17 cellular contexts compared by ENCODE assay signal in the genomic region with DNA sequence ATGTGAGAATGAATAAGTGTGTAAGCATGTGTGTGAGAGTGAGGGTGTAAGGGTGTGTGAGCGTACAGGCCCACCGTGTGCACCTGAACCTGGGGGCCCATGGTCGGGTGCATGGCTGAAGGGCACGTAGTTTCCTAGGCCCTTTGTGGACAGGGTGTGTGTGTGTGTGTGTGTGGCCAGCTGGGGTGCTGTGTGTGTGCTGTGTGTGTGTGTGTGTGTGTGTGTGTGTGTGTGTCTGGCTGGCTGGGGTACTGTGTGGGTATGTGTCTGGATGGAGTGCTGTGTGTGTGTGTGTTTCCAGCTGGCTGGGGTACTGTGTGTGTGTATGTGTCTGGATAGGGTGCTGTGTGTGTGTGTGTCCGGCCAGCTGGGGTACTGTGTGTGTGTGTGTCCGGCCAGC. TPM values are rescaled to one million over a fixed set of nuclear protein-coding genes. Genes with fewer than 3 reads are reported as not detected.
"Had no signal": no experiment of that assay in that cellular context is flagged by ENCODE, and none has a peak within 500 bp of the region (broad histone marks: within the 10 kb centered on the region; RNA-seq: fewer than 3 reads in every experiment).

No MANE protein-coding gene starts in this region.

- H3K9me3 Mint-ChIP-seq: activated B cell treated with CpG ODN at 0.5 μM for 24 hours; nephron; stimulated activated naive CD8-positive, alpha-beta T cell treated with anti-CD3 and anti-CD28 coated beads, Interleukin-15, amount 100 ng/mL, for 72 hours had no signal

- ATAC-seq: activated CD8-positive, alpha-beta T cell treated with anti-CD3 and anti-CD28 coated beads, Interleukin-2, amount 10 ng/mL, durations not matched to agents 7 days and 5 days; stimulated activated naive CD8-positive, alpha-beta T cell treated with anti-CD3 and anti-CD28 coated beads, Interleukin-15, amount 100 ng/mL, for 72 hours had no signal

- DNase-seq: activated B cell treated with CpG ODN at 0.5 μM for 24 hours; activated CD4-positive, alpha-beta T cell treated with anti-CD3 and anti-CD28 coated beads for 48 hours; activated CD8-positive, alpha-beta memory T cell treated with anti-CD3 and anti-CD28 coated beads, Interleukin-2, amount 50 U/mL, for 4 hours; activated CD8-positive, alpha-beta T cell treated with anti-CD3 and anti-CD28 coated beads, Interleukin-2, amount 10 ng/mL, durations not matched to agents 7 days and 5 days; activated effector memory CD4-positive, alpha-beta T cell treated with anti-CD3 and anti-CD28 coated beads, Interleukin-2, amount 50 U/mL, for 16 hours; activated T-cell treated with anti-CD3 and anti-CD28 coated beads, Interleukin-2, amount 50 U/mL, for 48 hours; dorsolateral prefrontal cortex; mesendoderm; spleen; stimulated activated naive CD8-positive, alpha-beta T cell treated with anti-CD3 and anti-CD28 coated beads, Interleukin-15, amount 100 ng/mL, for 72 hours had no signal

- H3K27ac Mint-ChIP-seq: activated B cell treated with CpG ODN at 0.5 μM for 24 hours; activated CD8-positive, alpha-beta T cell treated with anti-CD3 and anti-CD28 coated beads, Interleukin-2, amount 10 ng/mL, durations not matched to agents 7 days and 5 days; activated naive CD8-positive, alpha-beta T cell had no signal

- H3K4me3 ChIP-seq: dorsolateral prefrontal cortex, sigmoid colon, spleen had no signal

- H3K27me3 ChIP-seq: dorsolateral prefrontal cortex, sigmoid colon, spleen had no signal

- H3K9me3 ChIP-seq: sigmoid colon, spleen had no signal

- H3K27me3 Mint-ChIP-seq: activated B cell treated with CpG ODN at 0.5 μM for 24 hours; activated naive CD8-positive, alpha-beta T cell; stimulated activated naive CD8-positive, alpha-beta T cell treated with anti-CD3 and anti-CD28 coated beads, Interleukin-15, amount 100 ng/mL, for 72 hours had no signal

- H3K36me3 Mint-ChIP-seq: activated naive CD8-positive, alpha-beta T cell had no signal

- H3K4me1 Mint-ChIP-seq: nephron; stimulated activated naive CD8-positive, alpha-beta T cell treated with anti-CD3 and anti-CD28 coated beads, Interleukin-15, amount 100 ng/mL, for 72 hours had no signal

- H3K27ac ChIP-seq: sigmoid colon, spleen had no signal

- H3K4me3 Mint-ChIP-seq: activated B cell treated with CpG ODN at 0.5 μM for 24 hours; activated CD8-positive, alpha-beta T cell treated with anti-CD3 and anti-CD28 coated beads, Interleukin-2, amount 10 ng/mL, durations not matched to agents 7 days and 5 days; activated naive CD8-positive, alpha-beta T cell; nephron; stimulated activated naive CD8-positive, alpha-beta T cell treated with anti-CD3 and anti-CD28 coated beads, Interleukin-15, amount 100 ng/mL, for 72 hours had no signal

RNA-seq across cellular contexts. Expression of gene SFTPB, which starts 2.0 kb away (rescaled TPM):
- total RNA-seq: activated B cell treated with CpG ODN at 0.5 μM for 24 hours; activated CD8-positive, alpha-beta T cell treated with anti-CD3 and anti-CD28 coated beads, Interleukin-2, amount 10 ng/mL, durations not matched to agents 7 days and 5 days; dorsolateral prefrontal cortex; osteocyte; sigmoid colon; T-helper 2 cell treated with Interferon-gamma antibody and Interleukin-4, amounts not matched to agents 100 ng/mL and 5 ng/mL, for 36 hours had no signal

RNA-seq across cellular contexts. Expression of gene GNLY, which starts 28.1 kb away (rescaled TPM):
- total RNA-seq: cerebellum, osteocyte, temporal lobe had no signal
